In genomic region chr17:48869821-48870318, GRCh38 we compare ENCODE assay signal across 1 cellular context.
TF ChIP-seq lines count a peak whose summit lies in the region.

No MANE protein-coding gene starts in this region.

TF ChIP-seq in A549, 52 proteins besides CTCF, POLR2A, EP300 and RAD21:
- TF ChIP-seq POLR2AphosphoS2 (conservative IDR thresholded peaks at IDR 0.05; ENCODE audit: low read length), result no peak
- TF ChIP-seq JUN (IDR thresholded peaks at IDR 0.05), result no peak
- no peak for TF ChIP-seq ZFP36 (IDR thresholded peaks at IDR 0.05; ENCODE audit: borderline replicate concordance, partially characterized antibody)
- no peak for TF ChIP-seq RFX5 (IDR thresholded peaks at IDR 0.05)
- no peak for TF ChIP-seq JUNB (IDR thresholded peaks at IDR 0.05)
- no peak for TF ChIP-seq SREBF2 (IDR thresholded peaks at IDR 0.05)
